In genomic region chr2:45027051-45027450, GRCh38 we compare ENCODE assay signal across 27 cellular contexts. TPM values are rescaled to one million over a fixed set of nuclear protein-coding genes. Genes with fewer than 3 reads are reported as not detected.
"Had no signal": no experiment of that assay in that cellular context is flagged by ENCODE, and none has a peak within 500 bp of the region (broad histone marks: within the 10 kb centered on the region; RNA-seq: fewer than 3 reads in every experiment).

No MANE protein-coding gene starts in this region.

- H3K27me3 ChIP-seq: ovary, right lobe of liver, tibial nerve, upper lobe of left lung had no signal

- H3K4me1 ChIP-seq: left lung, right lobe of liver had no signal

- H3K4me3 ChIP-seq: esophagus muscularis mucosa, heart right ventricle, left lung, ovary, right lobe of liver, thoracic aorta, tibial nerve, upper lobe of left lung had no signal

- H3K27ac Mint-ChIP-seq: dendritic cell treated with granulocyte-macrophage colony-stimulating factor and Interleukin-4, amounts not matched to agents 40 ng/mL and 50 ng/mL, for 4 days; naive thymus-derived CD4-positive, alpha-beta T cell; nephron progenitor cell; stimulated activated naive B cell treated with anti-CD40 and anti-IgM and Interleukin-4, amounts not matched to agents 10 μg/mL and 1 μg/mL and 100 μg/mL, for 72 hours; stimulated activated naive CD8-positive, alpha-beta T cell treated with anti-CD3 and anti-CD28 coated beads, Interleukin-15, Interleukin-2, amounts not matched to agents 100 ng/mL and 50 ng/mL, for 24 hours had no signal

- H3K36me3 ChIP-seq: esophagus muscularis mucosa, heart right ventricle, left lung, ovary, right lobe of liver, thoracic aorta, tibial nerve, upper lobe of left lung had no signal

- H3K27ac ChIP-seq: esophagus muscularis mucosa, heart right ventricle, left lung, ovary, right lobe of liver, thoracic aorta, tibial nerve, upper lobe of left lung had no signal

- H3K4me1 Mint-ChIP-seq: naive thymus-derived CD4-positive, alpha-beta T cell; stimulated activated naive B cell treated with anti-CD40 and anti-IgM and Interleukin-4, amounts not matched to agents 10 μg/mL and 1 μg/mL and 100 μg/mL, for 72 hours had no signal

- DNase-seq: effector CD8-positive, alpha-beta T cell; foreskin melanocyte; glutamatergic neuron; heart right ventricle; hippocampal formation; left cardiac atrium; left lung; mesendoderm; midbrain; naive thymus-derived CD4-positive, alpha-beta T cell; nephron progenitor cell; occipital lobe; ovary; posterior cingulate gyrus; right lobe of liver; small intestine; stimulated activated CD4-positive, alpha-beta T cell treated with anti-CD3 and anti-CD28 coated beads, Interleukin-15, amount 100 ng/mL, for 24 hours; stimulated activated CD4-positive, alpha-beta T cell treated with anti-CD3 and anti-CD28 coated beads, Interleukin-2, amount 100 ng/mL, for 48 hours; stimulated activated naive B cell treated with anti-CD40 and anti-IgM and Interleukin-4, amounts not matched to agents 10 μg/mL and 1 μg/mL and 100 μg/mL, for 72 hours; upper lobe of left lung had no signal

- H3K9me3 ChIP-seq: esophagus muscularis mucosa, heart right ventricle, left lung, ovary, right lobe of liver, thoracic aorta, tibial nerve, upper lobe of left lung had no signal

- ATAC-seq: heart right ventricle; left cardiac atrium; left lung; naive thymus-derived CD4-positive, alpha-beta T cell; right lobe of liver; stimulated activated naive B cell treated with anti-CD40 and anti-IgM and Interleukin-4, amounts not matched to agents 10 μg/mL and 1 μg/mL and 100 μg/mL, for 72 hours had no signal

- H3K9me3 Mint-ChIP-seq: dendritic cell treated with granulocyte-macrophage colony-stimulating factor and Interleukin-4, amounts not matched to agents 40 ng/mL and 50 ng/mL, for 4 days; nephron progenitor cell; stimulated activated naive B cell treated with anti-CD40 and anti-IgM and Interleukin-4, amounts not matched to agents 10 μg/mL and 1 μg/mL and 100 μg/mL, for 72 hours; stimulated activated naive CD8-positive, alpha-beta T cell treated with anti-CD3 and anti-CD28 coated beads, Interleukin-15, Interleukin-2, amounts not matched to agents 100 ng/mL and 50 ng/mL, for 24 hours had no signal

- H3K4me3 Mint-ChIP-seq: dendritic cell treated with granulocyte-macrophage colony-stimulating factor and Interleukin-4, amounts not matched to agents 40 ng/mL and 50 ng/mL, for 4 days; naive thymus-derived CD4-positive, alpha-beta T cell; nephron progenitor cell; stimulated activated naive B cell treated with anti-CD40 and anti-IgM and Interleukin-4, amounts not matched to agents 10 μg/mL and 1 μg/mL and 100 μg/mL, for 72 hours; stimulated activated naive CD8-positive, alpha-beta T cell treated with anti-CD3 and anti-CD28 coated beads, Interleukin-15, Interleukin-2, amounts not matched to agents 100 ng/mL and 50 ng/mL, for 24 hours had no signal

- H3K36me3 Mint-ChIP-seq: naive thymus-derived CD4-positive, alpha-beta T cell; stimulated activated naive B cell treated with anti-CD40 and anti-IgM and Interleukin-4, amounts not matched to agents 10 μg/mL and 1 μg/mL and 100 μg/mL, for 72 hours had no signal

RNA-seq across cellular contexts. Expression of gene SIX2, which starts 17.8 kb away (rescaled TPM):
- total RNA-seq: lung microvascular endothelial cell; mucosa of gallbladder; naive thymus-derived CD4-positive, alpha-beta T cell; right lobe of liver had no signal
- polyA plus RNA-seq: naive thymus-derived CD4-positive, alpha-beta T cell had no signal
